Comparison of ENCODE assay signal across 7 cellular contexts in the genomic region with DNA sequence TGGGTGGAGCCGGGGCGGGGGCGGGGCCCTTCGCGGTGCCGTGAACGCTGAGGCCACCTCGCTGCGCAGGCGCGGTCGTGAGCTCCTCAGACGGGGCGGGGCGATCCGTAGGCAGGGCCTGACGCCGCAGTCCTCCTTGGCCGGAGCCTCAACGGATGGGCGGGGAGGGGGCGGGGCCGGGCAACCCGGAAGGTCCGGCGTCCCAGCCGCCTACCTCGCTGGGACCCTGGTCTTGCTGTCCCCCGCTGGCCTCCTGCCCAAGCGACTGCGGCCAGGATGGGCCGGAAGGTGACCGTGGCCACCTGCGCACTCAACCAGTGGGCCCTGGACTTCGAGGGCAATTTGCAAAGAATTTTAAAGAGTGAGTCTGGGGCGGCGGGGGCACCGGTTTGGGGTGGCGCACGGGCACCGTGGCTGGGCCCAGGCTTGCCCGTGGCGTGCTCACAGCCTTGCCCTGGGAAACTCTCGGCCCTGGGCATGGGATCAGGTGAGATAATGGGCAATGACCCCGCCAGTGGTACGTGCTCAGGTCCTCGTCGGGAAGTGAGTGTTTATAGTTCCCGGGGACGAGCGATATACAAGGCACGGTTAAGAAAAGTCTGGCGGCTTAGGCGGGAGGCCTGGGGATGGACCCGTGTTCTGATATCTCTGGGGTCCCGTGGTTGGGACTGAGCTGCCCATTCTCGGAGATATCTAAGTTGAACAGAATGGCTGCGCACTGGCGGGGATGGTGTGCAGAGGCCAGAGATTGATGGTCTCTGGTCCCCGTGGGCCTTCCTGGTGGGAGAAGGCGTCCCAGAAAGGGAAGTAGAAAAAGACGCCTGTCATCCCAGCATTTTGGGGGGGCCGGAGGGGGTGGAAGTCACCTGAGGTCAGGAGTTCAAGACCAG.
A peak's percentile ranks its signal among the peaks of the same experiment; 100 is the strongest.
DNase-seq lines count a peak whose midpoint lies in the region; ATAC-seq and TF ChIP-seq lines count a peak whose summit lies in the region.

A gene (plus strand): TSS at position 183 of the 890 bp plus-strand sequence. CDS start 94 bp downstream, at position 277.

- H3K9me3 ChIP-seq in iPS-20b (ENCODE audit: insufficient read depth, low read depth, low read length): no peaks in the 10 kb centered on the region

- peak within 1 kb of the TSS; percentile 93 for H3K4me3 ChIP-seq in iPS-20b (ENCODE audit: low read length)
- peak within 1 kb of the TSS; percentile 68 to 97 (median 81) for H3K4me3 ChIP-seq in skin epidermis

- peaks cover 28% of the 10 kb centered on the region for H3K36me3 ChIP-seq in iPS-20b (ENCODE audit: insufficient read depth, low read depth, low read length)

- ATAC-seq in GM18520 (IDR thresholded peaks at IDR 0.05; ENCODE audit: unreplicated experiment): peak; percentile 27
- ATAC-seq in HG03095 (IDR thresholded peaks at IDR 0.05; ENCODE audit: unreplicated experiment): peak; percentile 45

- H3K27ac ChIP-seq in VCaP (peak within 1 kb of the TSS; percentile 98), iPS-20b (ENCODE audit: low read length) (no peak within 1 kb of the TSS), skin epidermis (peak within 1 kb of the TSS; percentile 15 to 89 (median 83))

- DNase-seq in NCI-H2196 treated with DMSO at 0.1 percent for 48 hours (lab: John Stamatoyannopoulos, UW; ENCODE audit: unreplicated experiment) (peak; percentile 88), T47D (ENCODE audit: low read depth in 1 of 2, low spot score in 1 of 2) (peak; percentile 96 to 97)

- H3K27me3 ChIP-seq in iPS-20b (ENCODE audit: insufficient read depth, low read length): no peaks in the 10 kb centered on the region

- TF ChIP-seq CTCF in VCaP (conservative IDR thresholded peaks at IDR 0.05): no peak

- H3K9ac ChIP-seq in iPS-20b (ENCODE audit: low read depth, low read length): peak within 1 kb of the TSS; percentile 73; the same call in 1 of the 2 replicates

- peaks cover 5% of the 10 kb centered on the region; the same call in 1 of the 2 replicates for H3K4me1 ChIP-seq in iPS-20b (ENCODE audit: insufficient read depth, low read length)

- in situ Hi-C loops in T47D (cut with HindIII; ENCODE audit: low pct_unique_long_range_greater_than_20kb, low sequenced_read_pairs): no loop called here
